ENCODE assay signal across 17 cellular contexts in genomic region chr13:64675256-64675892, GRCh38.
A peak's percentile ranks its signal among the peaks of the same experiment; 100 is the strongest.
DNase-seq lines count a peak whose midpoint lies in the region; ATAC-seq, FAIRE-seq and TF ChIP-seq lines count a peak whose summit lies in the region.
"Had no signal": no experiment of that assay in that cellular context is flagged by ENCODE, and none has a peak within 500 bp of the region (broad histone marks: within the 10 kb centered on the region; RNA-seq: fewer than 3 reads in every experiment).

No MANE protein-coding gene starts in this region.

- TF ChIP-seq CTCF in A549 (IDR thresholded peaks at IDR 0.05), result no peak
- no peak for TF ChIP-seq CTCF in WTC11 (IDR thresholded peaks at IDR 0.05)

- no peaks in the 10 kb centered on the region for H3K36me3 Mint-ChIP-seq in WTC11

- TF ChIP-seq RAD21 in A549 (conservative IDR thresholded peaks at IDR 0.05 in 1 of 2, IDR thresholded peaks at IDR 0.05 in 1 of 2), result peak in 1 of 2 experiments; percentile 31; a peak in 2 of 5 replicates

- H3K27me3 Mint-ChIP-seq in WTC11 (ENCODE audit: low read depth), result no peaks in the 10 kb centered on the region
- H3K27me3 Mint-ChIP-seq: activated CD4-positive, alpha-beta memory T cell treated with anti-CD3 and anti-CD28 coated beads, Interleukin-2, amount 10 ng/mL, durations not matched to agents 7 days and 5 days; B cell had no signal

- peak overlapping the region; percentile 64 to 78 for H3K27ac ChIP-seq in A549
- H3K27ac ChIP-seq: gastroesophageal sphincter, HL-60 had no signal

- peak; percentile 32 for FAIRE-seq in A549 (lab: Jason Lieb, UNC)

- peaks cover 21% of the 10 kb centered on the region; the same call in 2 of the 3 replicates for H3K4me1 ChIP-seq in A549
- H3K4me1 ChIP-seq: gastroesophageal sphincter had no signal

- no peak overlapping the region for H3K4me3 ChIP-seq in A549
- H3K4me3 ChIP-seq: gastroesophageal sphincter had no signal

- ATAC-seq in A549, result peak; percentile 95 to 97
- no peak for ATAC-seq in WTC11
- ATAC-seq in HG02678 (IDR thresholded peaks at IDR 0.05; ENCODE audit: unreplicated experiment), result no peak
- ATAC-seq: gastroesophageal sphincter, left colon had no signal

- peaks cover 13% of the 10 kb centered on the region for H3K9me3 Mint-ChIP-seq in WTC11

- peaks cover 7% of the 10 kb centered on the region for H3K4me1 Mint-ChIP-seq in WTC11
- H3K4me1 Mint-ChIP-seq: activated CD4-positive, alpha-beta memory T cell treated with anti-CD3 and anti-CD28 coated beads, Interleukin-2, amount 10 ng/mL, durations not matched to agents 7 days and 5 days; B cell had no signal

- TF ChIP-seq POLR2A in A549 (IDR thresholded peaks at IDR 0.05; ENCODE audit: low read length), result no peak

- peak overlapping the region; percentile 56 for H3K4me2 ChIP-seq in A549

- no peaks in the 10 kb centered on the region for H3K9me3 ChIP-seq in A549
- H3K9me3 ChIP-seq: gastroesophageal sphincter had no signal

- H3K27ac Mint-ChIP-seq in WTC11, result peak overlapping the region; percentile 2; the same call in 1 of the 2 replicates
- H3K27ac Mint-ChIP-seq: activated CD4-positive, alpha-beta memory T cell treated with anti-CD3 and anti-CD28 coated beads, Interleukin-2, amount 10 ng/mL, durations not matched to agents 7 days and 5 days; activated naive CD4-positive, alpha-beta T cell treated with anti-CD3 and anti-CD28 coated beads for 36 hours; B cell; T-helper 1 cell treated with Interleukin-12 subunit alpha and Interleukin-12 subunit beta and Interleukin-4 antibody, amounts not matched to agents 30 μg/mL and 1 μg/mL, for 36 hours had no signal

- DNase-seq in A549 (ENCODE audit: low read depth in 1 of 2, low spot score in 1 of 2), result peak; percentile 16 to 86
- DNase-seq in HS-5 (ENCODE audit: low read depth), result peak; percentile 69
- no peak for DNase-seq in WTC11 (ENCODE audit: low spot score)
- peak; percentile 5 for DNase-seq in foreskin melanocyte
- DNase-seq in NCI-H524 (lab: John Stamatoyannopoulos, UW), result no peak
- no peak for DNase-seq in T-helper 2 cell
- DNase-seq in DMS53 treated with DMSO at 0.1 percent for 48 hours (lab: John Stamatoyannopoulos, UW; ENCODE audit: unreplicated experiment), result no peak
- DNase-seq: activated CD4-positive, alpha-beta memory T cell treated with anti-CD3 and anti-CD28 coated beads, Interleukin-2, amount 10 ng/mL, durations not matched to agents 7 days and 5 days; activated naive CD4-positive, alpha-beta T cell treated with anti-CD3 and anti-CD28 coated beads for 36 hours; left colon; NCI-H1417 treated with DMSO at 0.1 percent for 48 hours; stimulated activated CD4-positive, alpha-beta T cell treated with anti-CD3 and anti-CD28 coated beads, Interleukin-15, amount 100 ng/mL, for 24 hours had no signal

- CTCF ChIA-PET in A549 (lab: Yijun Ruan, JAX), result no interaction called here
- CTCF ChIA-PET in WTC11 (lab: Charles Lee), result no interaction called here

- peak in 1 of 2 experiments; percentile 50; a peak in 2 of 5 replicates for TF ChIP-seq EP300 in A549 (IDR thresholded peaks at IDR 0.05)

- no peak overlapping the region for H3K4me3 Mint-ChIP-seq in WTC11
- H3K4me3 Mint-ChIP-seq: activated CD4-positive, alpha-beta memory T cell treated with anti-CD3 and anti-CD28 coated beads, Interleukin-2, amount 10 ng/mL, durations not matched to agents 7 days and 5 days; activated naive CD4-positive, alpha-beta T cell treated with anti-CD3 and anti-CD28 coated beads for 36 hours; B cell; T-helper 1 cell treated with Interleukin-12 subunit alpha and Interleukin-12 subunit beta and Interleukin-4 antibody, amounts not matched to agents 30 μg/mL and 1 μg/mL, for 36 hours had no signal

- 2% methylated on average over 6 of the region's 6 CpGs for WGBS in A549 (ENCODE audit: missing lambda C conversion rate)

- POLR2A ChIA-PET in A549 (lab: Yijun Ruan, JAX) (no interaction called here), WTC11 (lab: Charles Lee) (no interaction called here)

TF ChIP-seq in A549, 52 proteins besides CTCF, POLR2A, EP300 and RAD21 (continues in another document):
- TF ChIP-seq NFE2L2 (conservative IDR thresholded peaks at IDR 0.05; ENCODE audit: low read length) (peak; percentile 38), GATA3 (IDR thresholded peaks at IDR 0.05; ENCODE audit: borderline replicate concordance) (peak; percentile 92), RFX5 (IDR thresholded peaks at IDR 0.05) (no peak), MAFK (IDR thresholded peaks at IDR 0.05; ENCODE audit: partially characterized antibody) (peak; percentile 61), ZC3H11A (IDR thresholded peaks at IDR 0.05) (no peak), HOXB13 (CRISPR knock-in tag; IDR thresholded peaks at IDR 0.05; ENCODE audit: low read depth) (no peak), BHLHE40 (IDR thresholded peaks at IDR 0.05; ENCODE audit: low read depth, low read length) (no peak), JUN (IDR thresholded peaks at IDR 0.05) (peak in 1 of 2 experiments; percentile 23; a peak in 1 of 5 replicates), JUNB (IDR thresholded peaks at IDR 0.05) (peak; percentile 62), FOSL2 (IDR thresholded peaks at IDR 0.05) (peak; percentile 43), FOSL2 (CRISPR knock-in tag; IDR thresholded peaks at IDR 0.05) (peak; percentile 75), BCL3 (IDR thresholded peaks at IDR 0.05) (0 out of 3 replicates have a peak, but pooled peaks have one; percentile 33), KDM1A (IDR thresholded peaks at IDR 0.05; ENCODE audit: low read depth) (no peak), KDM5A (IDR thresholded peaks at IDR 0.05) (no peak), POLR2AphosphoS2 (conservative IDR thresholded peaks at IDR 0.05; ENCODE audit: low read length) (no peak), CEBPB (IDR thresholded peaks at IDR 0.05) (peak; percentile 27 to 85; a peak in 3 of 4 replicates)
- TF ChIP-seq, protein P1, sequence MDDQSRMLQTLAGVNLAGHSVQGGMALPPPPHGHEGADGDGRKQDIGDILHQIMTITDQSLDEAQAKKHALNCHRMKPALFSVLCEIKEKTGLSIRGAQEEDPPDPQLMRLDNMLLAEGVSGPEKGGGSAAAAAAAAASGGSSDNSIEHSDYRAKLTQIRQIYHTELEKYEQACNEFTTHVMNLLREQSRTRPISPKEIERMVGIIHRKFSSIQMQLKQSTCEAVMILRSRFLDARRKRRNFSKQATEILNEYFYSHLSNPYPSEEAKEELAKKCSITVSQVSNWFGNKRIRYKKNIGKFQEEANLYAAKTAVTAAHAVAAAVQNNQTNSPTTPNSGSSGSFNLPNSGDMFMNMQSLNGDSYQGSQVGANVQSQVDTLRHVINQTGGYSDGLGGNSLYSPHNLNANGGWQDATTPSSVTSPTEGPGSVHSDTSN (IDR thresholded peaks at IDR 0.05), result no peak

TF ChIP-seq in WTC11, 78 proteins besides CTCF, POLR2A, EP300 and RAD21 (continues in another document):
- TF ChIP-seq TP53 (CRISPR knock-in tag; IDR thresholded peaks at IDR 0.05) (no peak), PRRX2 (CRISPR knock-in tag; IDR thresholded peaks at IDR 0.05) (no peak), SP1 (CRISPR knock-in tag; conservative IDR thresholded peaks at IDR 0.05) (no peak), EMX1 (CRISPR knock-in tag; IDR thresholded peaks at IDR 0.05) (no peak), FOXP1 (CRISPR knock-in tag; IDR thresholded peaks at IDR 0.05; ENCODE audit: borderline replicate concordance) (no peak), ZNF671 (CRISPR knock-in tag; IDR thresholded peaks at IDR 0.05) (no peak), SMAD3 (CRISPR knock-in tag; IDR thresholded peaks at IDR 0.05; ENCODE audit: borderline replicate concordance) (no peak), RORB (CRISPR knock-in tag; IDR thresholded peaks at IDR 0.05) (no peak), NFYB (CRISPR knock-in tag; conservative IDR thresholded peaks at IDR 0.05; ENCODE audit: low read depth) (no peak), USF2 (CRISPR knock-in tag; IDR thresholded peaks at IDR 0.05) (no peak), NR3C1 (CRISPR knock-in tag; conservative IDR thresholded peaks at IDR 0.05; ENCODE audit: low read depth) (no peak), ZNF121 (CRISPR knock-in tag; IDR thresholded peaks at IDR 0.05) (no peak), ZNF232 (CRISPR knock-in tag; IDR thresholded peaks at IDR 0.05) (no peak), CREB1 (CRISPR knock-in tag; IDR thresholded peaks at IDR 0.05) (no peak), NR2C2 (CRISPR knock-in tag; IDR thresholded peaks at IDR 0.05) (no peak)
- TF ChIP-seq, protein P2, sequence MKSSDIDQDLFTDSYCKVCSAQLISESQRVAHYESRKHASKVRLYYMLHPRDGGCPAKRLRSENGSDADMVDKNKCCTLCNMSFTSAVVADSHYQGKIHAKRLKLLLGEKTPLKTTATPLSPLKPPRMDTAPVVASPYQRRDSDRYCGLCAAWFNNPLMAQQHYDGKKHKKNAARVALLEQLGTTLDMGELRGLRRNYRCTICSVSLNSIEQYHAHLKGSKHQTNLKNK (CRISPR knock-in tag; IDR thresholded peaks at IDR 0.05), result no peak
- TF ChIP-seq, protein P3, sequence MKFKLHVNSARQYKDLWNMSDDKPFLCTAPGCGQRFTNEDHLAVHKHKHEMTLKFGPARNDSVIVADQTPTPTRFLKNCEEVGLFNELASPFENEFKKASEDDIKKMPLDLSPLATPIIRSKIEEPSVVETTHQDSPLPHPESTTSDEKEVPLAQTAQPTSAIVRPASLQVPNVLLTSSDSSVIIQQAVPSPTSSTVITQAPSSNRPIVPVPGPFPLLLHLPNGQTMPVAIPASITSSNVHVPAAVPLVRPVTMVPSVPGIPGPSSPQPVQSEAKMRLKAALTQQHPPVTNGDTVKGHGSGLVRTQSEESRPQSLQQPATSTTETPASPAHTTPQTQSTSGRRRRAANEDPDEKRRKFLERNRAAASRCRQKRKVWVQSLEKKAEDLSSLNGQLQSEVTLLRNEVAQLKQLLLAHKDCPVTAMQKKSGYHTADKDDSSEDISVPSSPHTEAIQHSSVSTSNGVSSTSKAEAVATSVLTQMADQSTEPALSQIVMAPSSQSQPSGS (CRISPR knock-in tag; IDR thresholded peaks at IDR 0.05; ENCODE audit: borderline replicate concordance, low read depth), result no peak

Comparison
In these comparisons a context has a peak if more than half of its experiments do, and no peak if none do; other contexts are left out.
1. ATAC-seq: peak in A549 (2 of 2); none in WTC11 (single experiment) and HG02678 (single experiment).
2. DNase-seq: peak in A549 (2 of 2), HS-5 (single experiment) and foreskin melanocyte (single experiment); none in WTC11 (single experiment), NCI-H524 (0 of 2), T-helper 2 cell (0 of 5) and DMS53 treated with DMSO at 0.1 percent for 48 hours (single experiment).